Comparison of ENCODE assay signal across 8 cellular contexts in the genomic region with DNA sequence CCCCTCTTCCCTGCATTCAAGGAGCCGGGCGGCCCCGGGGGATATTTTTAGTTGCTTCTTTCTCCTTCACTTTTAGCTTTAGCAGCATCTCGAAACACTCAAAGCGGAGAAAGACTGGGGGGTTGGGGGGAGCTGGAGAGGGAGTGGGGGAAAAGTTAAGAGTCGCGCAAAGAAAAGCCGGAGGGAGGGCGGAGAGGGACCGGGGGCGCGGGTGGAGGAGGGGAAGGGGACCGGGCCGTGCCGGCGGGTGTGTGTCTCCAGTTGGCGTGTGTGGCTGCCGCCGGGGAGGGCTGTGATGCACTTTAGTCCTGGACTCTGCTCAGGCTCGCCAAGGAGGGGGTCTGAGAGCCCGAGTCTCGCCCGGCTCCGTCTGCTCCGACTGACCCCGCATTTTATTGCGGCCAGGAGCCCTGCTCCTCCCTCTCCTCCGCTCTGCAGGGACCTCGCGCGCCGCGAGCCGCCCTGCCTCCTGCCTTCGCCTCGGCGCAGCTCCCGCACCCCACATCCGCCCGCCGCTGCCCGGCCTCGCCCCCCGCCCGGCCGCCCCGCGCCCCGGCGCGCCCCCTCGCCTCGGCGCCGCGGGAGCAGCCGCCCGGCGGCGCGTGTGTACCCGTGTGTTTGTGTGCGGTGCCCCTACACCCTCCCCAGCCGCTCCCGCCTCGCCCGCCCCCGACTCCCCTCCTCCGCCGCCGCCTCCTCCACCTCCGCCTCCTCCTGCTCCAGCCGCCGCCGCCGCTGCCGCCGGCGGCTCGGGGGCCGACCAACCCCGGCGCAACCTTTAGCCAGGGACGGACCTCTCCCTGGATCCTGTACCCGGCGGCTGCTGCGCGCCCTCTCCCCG.
DNase-seq lines count a peak whose midpoint lies in the region; TF ChIP-seq lines count a peak whose summit lies in the region.

No MANE protein-coding gene starts in this region.

- H3K4me3 ChIP-seq in epithelial cell of esophagus (ENCODE audit: low read length) = peak overlapping the region; percentile 76

- no peak for TF ChIP-seq CTCF in epithelial cell of esophagus (IDR thresholded peaks at IDR 0.05; ENCODE audit: insufficient read depth, low read depth, low read length, missing control alignments)

- DNase-seq in EH (ENCODE audit: low read depth) (peak; percentile 78), HCEC 1CT (peak; percentile 38), NCI-H526 (lab: John Stamatoyannopoulos, UW) (peak; percentile 27 to 81), activated T-cell treated with anti-CD3 and anti-CD28 coated beads for 24 hours (ENCODE audit: low read depth) (peak; percentile 26), epithelial cell of esophagus (ENCODE audit: low read depth) (peak; percentile 34), midbrain (lab: John Stamatoyannopoulos, UW) (peak; percentile 79), epidermal melanocyte (ENCODE audit: insufficient read length, low spot score) (no peak)
- peak; percentile 9 to 16 for DNase-seq in stimulated activated CD8-positive, alpha-beta memory T cell treated with anti-CD3 and anti-CD28 coated beads, Interleukin-4, amount 100 ng/mL, for 1 hour (ENCODE audit: low read depth in 2 of 2, low spot score in 1 of 2)
